In the genomic region with DNA sequence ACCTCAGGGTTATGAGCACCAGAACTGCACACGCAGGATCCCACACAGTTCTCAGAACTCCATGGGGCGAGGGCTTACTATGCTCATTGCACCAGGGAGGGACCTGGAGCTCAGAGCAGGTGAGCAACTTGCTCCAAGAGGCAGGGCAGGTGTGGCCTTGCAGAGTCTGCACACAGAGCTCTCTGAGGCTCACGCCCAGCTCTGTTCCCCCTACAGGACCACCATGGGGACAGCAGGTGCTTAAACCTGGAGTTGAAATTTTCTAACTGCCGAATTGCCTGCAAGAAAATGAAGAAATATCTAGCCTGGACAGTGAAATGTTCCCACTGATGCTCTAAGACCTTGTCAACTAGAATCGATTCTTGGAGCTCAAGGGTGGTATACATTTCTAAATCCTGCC, we compare ENCODE assay signal across 10 cellular contexts. TPM values are rescaled to one million over a fixed set of nuclear protein-coding genes. Genes with fewer than 3 reads are reported as not detected.
"Had no signal": no experiment of that assay in that cellular context is flagged by ENCODE, and none has a peak within 500 bp of the region (broad histone marks: within the 10 kb centered on the region; RNA-seq: fewer than 3 reads in every experiment).

No MANE protein-coding gene starts in this region.

RNA-seq across cellular contexts. Expression of gene MSMB, which starts 49.9 kb away (rescaled TPM):
- total RNA-seq: activated B cell treated with CpG ODN at 0.5 μM for 24 hours; activated CD4-positive, alpha-beta T cell treated with anti-CD3 and anti-CD28 coated beads, Interleukin-2, amount 10 ng/mL, durations not matched to agents 7 days and 5 days; activated CD8-positive, alpha-beta memory T cell treated with anti-CD3 and anti-CD28 coated beads for 36 hours; activated T-helper 1 cell treated with anti-CD3 and anti-CD28 coated beads, Interleukin-12 subunit alpha, Interleukin-12 subunit beta, Interleukin-2, Interleukin-4 antibody, amounts not matched to agents 30 ng/mL and 10 ng/mL and 1 ng/mL, durations not matched to agents 14 hours and 24 hours and 36 hours; frontal cortex; left colon; mesenteric fat pad; natural killer cell treated with Interleukin-12 subunit alpha and Interleukin-12 subunit beta and Interleukin-15 and Interleukin-18, amount 100 ng/mL, for 72 hours; tibial nerve; uterus had no signal
